25 cellular contexts compared by ENCODE assay signal in the genomic region with DNA sequence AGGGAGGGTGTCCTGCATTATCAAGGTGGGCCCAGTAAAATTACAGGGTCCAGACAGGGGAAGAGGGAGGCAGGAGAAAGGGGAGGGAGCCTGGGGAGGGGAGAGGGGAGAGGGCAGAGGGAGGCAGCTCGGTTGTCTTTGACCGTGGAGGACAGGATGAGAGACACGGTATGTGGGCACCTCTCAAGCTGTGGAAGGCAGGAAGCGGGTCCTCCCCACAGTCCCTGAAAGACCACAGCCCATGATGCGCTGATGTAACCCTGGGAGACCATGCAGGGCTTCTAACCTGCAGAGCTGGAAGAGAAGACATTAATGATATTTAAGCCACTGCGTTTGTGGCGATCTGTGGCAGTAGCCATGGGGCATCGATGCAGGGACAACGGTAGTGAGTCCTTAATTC. TPM values are rescaled to one million over a fixed set of nuclear protein-coding genes. Genes with fewer than 3 reads are reported as not detected.
"Had no signal": no experiment of that assay in that cellular context is flagged by ENCODE, and none has a peak within 500 bp of the region (broad histone marks: within the 10 kb centered on the region; RNA-seq: fewer than 3 reads in every experiment).

No MANE protein-coding gene starts in this region.

- H3K9me3 Mint-ChIP-seq: immature natural killer cell had no signal

- H3K4me1 Mint-ChIP-seq: immature natural killer cell; naive thymus-derived CD4-positive, alpha-beta T cell; stimulated activated effector memory CD8-positive, alpha-beta T cell treated with anti-CD3 and anti-CD28 coated beads, Interleukin-12 subunit alpha, Interleukin-12 subunit beta, amount 100 ng/mL, for 72 hours had no signal

- H3K27ac ChIP-seq: left ventricle myocardium inferior, ovary, prostate gland, sigmoid colon, spleen, tibial nerve had no signal

- H3K27me3 ChIP-seq: ovary, tibial nerve had no signal

- H3K36me3 ChIP-seq: left ventricle myocardium inferior, ovary, prostate gland, sigmoid colon, spleen, tibial nerve had no signal

- DNase-seq: hypothalamus; immature natural killer cell; left ventricle myocardium inferior; mesendoderm; midbrain; mucosa of descending colon; naive thymus-derived CD4-positive, alpha-beta T cell; ovary; retina; right cardiac atrium; sigmoid colon; small intestine; spleen; stimulated activated CD4-positive, alpha-beta T cell treated with anti-CD3 and anti-CD28 coated beads, Interleukin-4, amount 100 ng/mL, for 24 hours; stimulated activated naive CD4-positive, alpha-beta T cell had no signal

- H3K4me3 Mint-ChIP-seq: immature natural killer cell; naive thymus-derived CD4-positive, alpha-beta T cell; natural killer cell treated with Interleukin-12 subunit alpha and Interleukin-12 subunit beta and Interleukin-15 and Interleukin-18, amount 100 ng/mL, for 72 hours; stimulated activated effector memory CD8-positive, alpha-beta T cell treated with anti-CD3 and anti-CD28 coated beads, Interleukin-12 subunit alpha, Interleukin-12 subunit beta, amount 100 ng/mL, for 72 hours; stimulated activated naive CD8-positive, alpha-beta T cell treated with anti-CD3 and anti-CD28 coated beads, Interleukin-15, Interleukin-2, amounts not matched to agents 100 ng/mL and 50 ng/mL, for 24 hours; type B pancreatic cell had no signal

- H3K27ac Mint-ChIP-seq: immature natural killer cell; naive thymus-derived CD4-positive, alpha-beta T cell; natural killer cell treated with Interleukin-12 subunit alpha and Interleukin-12 subunit beta and Interleukin-15 and Interleukin-18, amount 100 ng/mL, for 72 hours; stimulated activated effector memory CD8-positive, alpha-beta T cell treated with anti-CD3 and anti-CD28 coated beads, Interleukin-12 subunit alpha, Interleukin-12 subunit beta, amount 100 ng/mL, for 72 hours; stimulated activated naive CD8-positive, alpha-beta T cell treated with anti-CD3 and anti-CD28 coated beads, Interleukin-15, Interleukin-2, amounts not matched to agents 100 ng/mL and 50 ng/mL, for 24 hours; type B pancreatic cell had no signal

- ATAC-seq: mucosa of descending colon; naive thymus-derived CD4-positive, alpha-beta T cell; natural killer cell treated with Interleukin-12 subunit alpha and Interleukin-12 subunit beta and Interleukin-15 and Interleukin-18, amount 100 ng/mL, for 72 hours; right cardiac atrium; stimulated activated effector memory CD8-positive, alpha-beta T cell treated with anti-CD3 and anti-CD28 coated beads, Interleukin-12 subunit alpha, Interleukin-12 subunit beta, amount 100 ng/mL, for 72 hours had no signal

- H3K36me3 Mint-ChIP-seq: immature natural killer cell; natural killer cell treated with Interleukin-12 subunit alpha and Interleukin-12 subunit beta and Interleukin-15 and Interleukin-18, amount 100 ng/mL, for 72 hours; stimulated activated effector memory CD8-positive, alpha-beta T cell treated with anti-CD3 and anti-CD28 coated beads, Interleukin-12 subunit alpha, Interleukin-12 subunit beta, amount 100 ng/mL, for 72 hours; type B pancreatic cell had no signal

- H3K9me3 ChIP-seq: mucosa of descending colon, ovary, prostate gland had no signal

- H3K4me1 ChIP-seq: left ventricle myocardium inferior, prostate gland, sigmoid colon, spleen, tibial nerve had no signal

- H3K4me3 ChIP-seq: left ventricle myocardium inferior, lung, mucosa of descending colon, ovary, prostate gland, sigmoid colon, spleen, tibial nerve had no signal

RNA-seq across cellular contexts. Expression of a gene that starts 27.2 kb away (rescaled TPM):
- total RNA-seq: left ventricle myocardium inferior; naive thymus-derived CD4-positive, alpha-beta T cell; natural killer cell treated with Interleukin-12 subunit alpha and Interleukin-12 subunit beta and Interleukin-15 and Interleukin-18, amount 100 ng/mL, for 72 hours; omental fat pad; ovary; right cardiac atrium; sigmoid colon; temporal lobe; tibial nerve; urinary bladder had no signal
